ENCODE assay signal across 8 cellular contexts in genomic region chr9:92294297-92294676, GRCh38. TPM values are rescaled to one million over a fixed set of nuclear protein-coding genes. Genes with fewer than 3 reads are reported as not detected.
DNase-seq lines count a peak whose midpoint lies in the region; ATAC-seq and TF ChIP-seq lines count a peak whose summit lies in the region.

No MANE protein-coding gene starts in this region.

- no peaks in the 10 kb centered on the region for H3K27me3 Mint-ChIP-seq in T-helper 2 cell treated with Interferon-gamma antibody and Interleukin-4, amounts not matched to agents 5 μg/mL and 100 μg/mL, for 36 hours (ENCODE audit: low read depth)
- H3K27me3 Mint-ChIP-seq in nephron progenitor cell (ENCODE audit: low read depth, poor library complexity) = no peaks in the 10 kb centered on the region

- DNase-seq in AG04449 (ENCODE audit: low read depth, low spot score) (no peak), epithelial cell of proximal tubule (ENCODE audit: low read depth) (no peak), nephron progenitor cell (no peak), dedifferentiated amniotic fluid mesenchymal stem cell (ENCODE audit: extremely low spot score) (no peak)
- DNase-seq in T-helper 2 cell treated with Interferon-gamma antibody and Interleukin-4, amounts not matched to agents 5 μg/mL and 100 μg/mL, for 36 hours (ENCODE audit: low spot score) = no peak

- H3K36me3 Mint-ChIP-seq in T-helper 2 cell treated with Interferon-gamma antibody and Interleukin-4, amounts not matched to agents 5 μg/mL and 100 μg/mL, for 36 hours (ENCODE audit: low read depth) = peaks cover 48% of the 10 kb centered on the region
- peaks cover 42% of the 10 kb centered on the region for H3K36me3 Mint-ChIP-seq in nephron progenitor cell (ENCODE audit: low read depth)

- TF ChIP-seq CTCF in AG04449 (IDR thresholded peaks at IDR 0.05; ENCODE audit: insufficient read depth, low read length, missing control alignments) (no peak), epithelial cell of proximal tubule (conservative IDR thresholded peaks at IDR 0.05; ENCODE audit: low read depth, low read length) (no peak), nephron progenitor cell (IDR thresholded peaks at IDR 0.05) (no peak)

- H3K27ac Mint-ChIP-seq in T-helper 2 cell treated with Interferon-gamma antibody and Interleukin-4, amounts not matched to agents 5 μg/mL and 100 μg/mL, for 36 hours = peak overlapping the region; percentile 98
- peak overlapping the region; percentile 99 for H3K27ac Mint-ChIP-seq in nephron progenitor cell

- peak overlapping the region; percentile 93 for H3K4me3 Mint-ChIP-seq in T-helper 2 cell treated with Interferon-gamma antibody and Interleukin-4, amounts not matched to agents 5 μg/mL and 100 μg/mL, for 36 hours
- peak overlapping the region; percentile 92 for H3K4me3 Mint-ChIP-seq in nephron progenitor cell

- CTCF ChIA-PET in AG04449 (lab: Yijun Ruan, JAX) = interaction anchor here (1.4 to 5.3 kb wide), 3 partner anchors 15 to 155 kb away, joined by 3 to 38 read pairs (median 4); no protein-coding TSS in a partner anchor

- no peaks in the 10 kb centered on the region for H3K9me3 Mint-ChIP-seq in T-helper 2 cell treated with Interferon-gamma antibody and Interleukin-4, amounts not matched to agents 5 μg/mL and 100 μg/mL, for 36 hours
- H3K9me3 Mint-ChIP-seq in nephron progenitor cell = peaks cover 11% of the 10 kb centered on the region

- H3K4me3 ChIP-seq in AG04449 (ENCODE audit: low read depth, low read length) = peak overlapping the region; percentile 67
- peak overlapping the region; percentile 92 for H3K4me3 ChIP-seq in epithelial cell of proximal tubule (ENCODE audit: low read depth, low read length)

- peaks cover 49% of the 10 kb centered on the region for H3K4me1 Mint-ChIP-seq in T-helper 2 cell treated with Interferon-gamma antibody and Interleukin-4, amounts not matched to agents 5 μg/mL and 100 μg/mL, for 36 hours (ENCODE audit: low read depth)
- peaks cover 73% of the 10 kb centered on the region for H3K4me1 Mint-ChIP-seq in nephron progenitor cell

- POLR2A ChIA-PET in AG04449 (lab: Yijun Ruan, JAX) = interaction anchor here (0.8 kb wide), 1 partner anchor 15 kb away, joined by 3 read pairs; no protein-coding TSS in a partner anchor

- ATAC-seq in GM21447 (IDR thresholded peaks at IDR 0.05; ENCODE audit: unreplicated experiment) (peak; percentile 11), GM19328 (IDR thresholded peaks at IDR 0.05; ENCODE audit: unreplicated experiment) (no peak), GM21786 (IDR thresholded peaks at IDR 0.05; ENCODE audit: unreplicated experiment) (no peak)

RNA-seq across cellular contexts. Expression of gene IARS1, which starts 0.8 kb away (rescaled TPM):
- 98.2 and 185 TPM in 2 replicates for total RNA-seq in epithelial cell of proximal tubule

RNA-seq across cellular contexts. Expression of gene NOL8, which starts 30.9 kb away (rescaled TPM):
- total RNA-seq in epithelial cell of proximal tubule = 19.8 and 26.9 TPM in 2 replicates

RNA-seq across cellular contexts. Expression of gene CENPP, which starts 31.5 kb away (rescaled TPM):
- 4.4 and 6.9 TPM in 2 replicates for total RNA-seq in epithelial cell of proximal tubule
